Comparison of ENCODE assay signal across 1 cellular context in the genomic region with DNA sequence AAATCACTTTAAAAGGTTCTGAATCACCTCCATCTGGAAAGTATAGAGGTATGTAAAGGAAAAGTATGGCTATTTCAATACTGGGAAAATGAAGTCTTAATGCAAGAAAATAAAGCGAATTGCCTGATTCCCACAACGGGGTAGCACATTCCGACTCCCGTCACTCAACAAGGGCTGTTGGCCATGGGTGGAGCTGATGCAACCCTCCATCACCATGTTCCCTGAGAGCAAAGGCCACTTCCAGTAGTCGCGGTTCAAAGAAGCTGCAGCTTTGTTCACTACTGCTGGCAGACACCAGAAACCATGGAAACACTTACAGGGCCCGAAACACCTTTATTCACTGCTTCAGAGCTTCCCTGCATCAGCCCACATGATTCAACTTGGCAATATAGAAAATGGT.
TF ChIP-seq lines count a peak whose summit lies in the region.

No MANE protein-coding gene starts in this region.

TF ChIP-seq in GM23338, 12 proteins besides CTCF, POLR2A, EP300 and RAD21 (continued from another document):
- TF ChIP-seq, protein P1, sequence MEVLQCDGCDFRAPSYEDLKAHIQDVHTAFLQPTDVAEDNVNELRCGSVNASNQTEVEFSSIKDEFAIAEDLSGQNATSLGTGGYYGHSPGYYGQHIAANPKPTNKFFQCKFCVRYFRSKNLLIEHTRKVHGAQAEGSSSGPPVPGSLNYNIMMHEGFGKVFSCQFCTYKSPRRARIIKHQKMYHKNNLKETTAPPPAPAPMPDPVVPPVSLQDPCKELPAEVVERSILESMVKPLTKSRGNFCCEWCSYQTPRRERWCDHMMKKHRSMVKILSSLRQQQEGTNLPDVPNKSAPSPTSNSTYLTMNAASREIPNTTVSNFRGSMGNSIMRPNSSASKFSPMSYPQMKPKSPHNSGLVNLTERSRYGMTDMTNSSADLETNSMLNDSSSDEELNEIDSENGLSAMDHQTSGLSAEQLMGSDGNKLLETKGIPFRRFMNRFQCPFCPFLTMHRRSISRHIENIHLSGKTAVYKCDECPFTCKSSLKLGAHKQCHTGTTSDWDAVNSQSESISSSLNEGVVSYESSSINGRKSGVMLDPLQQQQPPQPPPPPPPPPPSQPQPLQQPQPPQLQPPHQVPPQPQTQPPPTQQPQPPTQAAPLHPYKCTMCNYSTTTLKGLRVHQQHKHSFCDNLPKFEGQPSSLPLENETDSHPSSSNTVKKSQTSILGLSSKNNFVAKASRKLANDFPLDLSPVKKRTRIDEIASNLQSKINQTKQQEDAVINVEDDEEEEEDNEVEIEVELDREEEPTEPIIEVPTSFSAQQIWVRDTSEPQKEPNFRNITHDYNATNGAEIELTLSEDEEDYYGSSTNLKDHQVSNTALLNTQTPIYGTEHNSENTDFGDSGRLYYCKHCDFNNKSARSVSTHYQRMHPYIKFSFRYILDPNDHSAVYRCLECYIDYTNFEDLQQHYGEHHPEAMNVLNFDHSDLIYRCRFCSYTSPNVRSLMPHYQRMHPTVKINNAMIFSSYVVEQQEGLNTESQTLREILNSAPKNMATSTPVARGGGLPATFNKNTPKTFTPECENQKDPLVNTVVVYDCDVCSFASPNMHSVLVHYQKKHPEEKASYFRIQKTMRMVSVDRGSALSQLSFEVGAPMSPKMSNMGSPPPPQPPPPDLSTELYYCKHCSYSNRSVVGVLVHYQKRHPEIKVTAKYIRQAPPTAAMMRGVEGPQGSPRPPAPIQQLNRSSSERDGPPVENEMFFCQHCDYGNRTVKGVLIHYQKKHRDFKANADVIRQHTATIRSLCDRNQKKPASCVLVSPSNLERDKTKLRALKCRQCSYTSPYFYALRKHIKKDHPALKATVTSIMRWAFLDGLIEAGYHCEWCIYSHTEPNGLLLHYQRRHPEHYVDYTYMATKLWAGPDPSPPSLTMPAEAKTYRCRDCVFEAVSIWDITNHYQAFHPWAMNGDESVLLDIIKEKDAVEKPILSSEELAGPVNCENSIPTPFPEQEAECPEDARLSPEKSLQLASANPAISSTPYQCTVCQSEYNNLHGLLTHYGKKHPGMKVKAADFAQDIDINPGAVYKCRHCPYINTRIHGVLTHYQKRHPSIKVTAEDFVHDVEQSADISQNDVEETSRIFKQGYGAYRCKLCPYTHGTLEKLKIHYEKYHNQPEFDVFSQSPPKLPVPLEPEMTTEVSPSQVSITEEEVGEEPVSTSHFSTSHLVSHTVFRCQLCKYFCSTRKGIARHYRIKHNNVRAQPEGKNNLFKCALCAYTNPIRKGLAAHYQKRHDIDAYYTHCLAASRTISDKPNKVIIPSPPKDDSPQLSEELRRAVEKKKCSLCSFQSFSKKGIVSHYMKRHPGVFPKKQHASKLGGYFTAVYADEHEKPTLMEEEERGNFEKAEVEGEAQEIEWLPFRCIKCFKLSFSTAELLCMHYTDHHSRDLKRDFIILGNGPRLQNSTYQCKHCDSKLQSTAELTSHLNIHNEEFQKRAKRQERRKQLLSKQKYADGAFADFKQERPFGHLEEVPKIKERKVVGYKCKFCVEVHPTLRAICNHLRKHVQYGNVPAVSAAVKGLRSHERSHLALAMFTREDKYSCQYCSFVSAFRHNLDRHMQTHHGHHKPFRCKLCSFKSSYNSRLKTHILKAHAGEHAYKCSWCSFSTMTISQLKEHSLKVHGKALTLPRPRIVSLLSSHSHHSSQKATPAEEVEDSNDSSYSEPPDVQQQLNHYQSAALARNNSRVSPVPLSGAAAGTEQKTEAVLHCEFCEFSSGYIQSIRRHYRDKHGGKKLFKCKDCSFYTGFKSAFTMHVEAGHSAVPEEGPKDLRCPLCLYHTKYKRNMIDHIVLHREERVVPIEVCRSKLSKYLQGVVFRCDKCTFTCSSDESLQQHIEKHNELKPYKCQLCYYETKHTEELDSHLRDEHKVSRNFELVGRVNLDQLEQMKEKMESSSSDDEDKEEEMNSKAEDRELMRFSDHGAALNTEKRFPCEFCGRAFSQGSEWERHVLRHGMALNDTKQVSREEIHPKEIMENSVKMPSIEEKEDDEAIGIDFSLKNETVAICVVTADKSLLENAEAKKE (CRISPR knock-in tag; IDR thresholded peaks at IDR 0.05), result no peak
- no peak for TF ChIP-seq STAT1 (IDR thresholded peaks at IDR 0.05; ENCODE audit: unreplicated experiment)
- TF ChIP-seq, protein P2, sequence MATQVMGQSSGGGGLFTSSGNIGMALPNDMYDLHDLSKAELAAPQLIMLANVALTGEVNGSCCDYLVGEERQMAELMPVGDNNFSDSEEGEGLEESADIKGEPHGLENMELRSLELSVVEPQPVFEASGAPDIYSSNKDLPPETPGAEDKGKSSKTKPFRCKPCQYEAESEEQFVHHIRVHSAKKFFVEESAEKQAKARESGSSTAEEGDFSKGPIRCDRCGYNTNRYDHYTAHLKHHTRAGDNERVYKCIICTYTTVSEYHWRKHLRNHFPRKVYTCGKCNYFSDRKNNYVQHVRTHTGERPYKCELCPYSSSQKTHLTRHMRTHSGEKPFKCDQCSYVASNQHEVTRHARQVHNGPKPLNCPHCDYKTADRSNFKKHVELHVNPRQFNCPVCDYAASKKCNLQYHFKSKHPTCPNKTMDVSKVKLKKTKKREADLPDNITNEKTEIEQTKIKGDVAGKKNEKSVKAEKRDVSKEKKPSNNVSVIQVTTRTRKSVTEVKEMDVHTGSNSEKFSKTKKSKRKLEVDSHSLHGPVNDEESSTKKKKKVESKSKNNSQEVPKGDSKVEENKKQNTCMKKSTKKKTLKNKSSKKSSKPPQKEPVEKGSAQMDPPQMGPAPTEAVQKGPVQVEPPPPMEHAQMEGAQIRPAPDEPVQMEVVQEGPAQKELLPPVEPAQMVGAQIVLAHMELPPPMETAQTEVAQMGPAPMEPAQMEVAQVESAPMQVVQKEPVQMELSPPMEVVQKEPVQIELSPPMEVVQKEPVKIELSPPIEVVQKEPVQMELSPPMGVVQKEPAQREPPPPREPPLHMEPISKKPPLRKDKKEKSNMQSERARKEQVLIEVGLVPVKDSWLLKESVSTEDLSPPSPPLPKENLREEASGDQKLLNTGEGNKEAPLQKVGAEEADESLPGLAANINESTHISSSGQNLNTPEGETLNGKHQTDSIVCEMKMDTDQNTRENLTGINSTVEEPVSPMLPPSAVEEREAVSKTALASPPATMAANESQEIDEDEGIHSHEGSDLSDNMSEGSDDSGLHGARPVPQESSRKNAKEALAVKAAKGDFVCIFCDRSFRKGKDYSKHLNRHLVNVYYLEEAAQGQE (IDR thresholded peaks at IDR 0.05; ENCODE audit: unreplicated experiment), result no peak
- TF ChIP-seq ZNF331 (CRISPR knock-in tag; IDR thresholded peaks at IDR 0.05; ENCODE audit: low read depth), result no peak
- no peak for TF ChIP-seq CREB1 (CRISPR knock-in tag; IDR thresholded peaks at IDR 0.05; ENCODE audit: low read depth)
- TF ChIP-seq NANOG (IDR thresholded peaks at IDR 0.05; ENCODE audit: borderline replicate concordance), result no peak
- TF ChIP-seq ZNF114 (CRISPR knock-in tag; IDR thresholded peaks at IDR 0.05), result no peak
- no peak for TF ChIP-seq POLR2AphosphoS5 (IDR thresholded peaks at IDR 0.05; ENCODE audit: low read depth)
- TF ChIP-seq JUNB (IDR thresholded peaks at IDR 0.05; ENCODE audit: unreplicated experiment), result no peak
